ENCODE assay signal across 1 cellular context in the genomic region with DNA sequence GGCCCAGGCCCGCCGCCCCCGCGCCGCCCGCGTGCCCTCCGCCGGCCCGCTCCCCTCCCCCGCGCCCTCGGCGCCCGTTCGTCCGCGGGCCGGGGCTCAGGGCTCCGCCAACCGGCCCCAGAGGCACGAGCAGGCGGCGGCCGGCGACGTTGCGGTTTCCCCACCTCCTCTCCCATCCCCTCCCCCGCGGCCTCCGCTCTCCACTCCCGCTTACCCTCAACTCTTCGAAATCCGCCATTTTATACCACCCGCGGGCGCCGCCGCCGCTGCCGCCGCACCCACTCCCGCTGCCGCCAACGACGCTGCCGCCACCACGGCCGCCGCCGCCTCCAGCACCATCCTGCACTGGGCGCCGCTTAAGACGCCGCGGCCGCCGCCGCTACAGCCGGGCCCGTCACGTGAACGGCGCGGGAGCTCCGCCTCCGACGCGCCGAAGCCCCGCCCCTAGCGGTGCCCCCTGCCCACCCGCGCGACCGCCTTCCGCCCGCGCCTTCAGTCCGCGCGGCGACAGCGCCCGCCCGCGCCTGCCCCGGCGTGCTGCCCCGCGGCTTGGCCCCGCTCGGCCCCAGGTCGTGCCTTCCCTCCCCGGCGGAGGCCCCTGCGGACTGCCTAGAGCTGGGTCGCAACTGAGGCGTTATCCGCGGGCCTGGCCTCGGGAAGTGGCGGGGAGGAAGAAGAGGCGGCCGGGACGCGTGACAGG.
TF ChIP-seq lines count a peak whose summit lies in the region.

A gene with protein sequence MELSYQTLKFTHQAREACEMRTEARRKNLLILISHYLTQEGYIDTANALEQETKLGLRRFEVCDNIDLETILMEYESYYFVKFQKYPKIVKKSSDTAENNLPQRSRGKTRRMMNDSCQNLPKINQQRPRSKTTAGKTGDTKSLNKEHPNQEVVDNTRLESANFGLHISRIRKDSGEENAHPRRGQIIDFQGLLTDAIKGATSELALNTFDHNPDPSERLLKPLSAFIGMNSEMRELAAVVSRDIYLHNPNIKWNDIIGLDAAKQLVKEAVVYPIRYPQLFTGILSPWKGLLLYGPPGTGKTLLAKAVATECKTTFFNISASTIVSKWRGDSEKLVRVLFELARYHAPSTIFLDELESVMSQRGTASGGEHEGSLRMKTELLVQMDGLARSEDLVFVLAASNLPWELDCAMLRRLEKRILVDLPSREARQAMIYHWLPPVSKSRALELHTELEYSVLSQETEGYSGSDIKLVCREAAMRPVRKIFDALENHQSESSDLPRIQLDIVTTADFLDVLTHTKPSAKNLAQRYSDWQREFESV (plus strand): TSS at position 495 of the 700 bp plus-strand sequence. CDS start 29,271 bp downstream, outside the sequence.
A gene with protein sequence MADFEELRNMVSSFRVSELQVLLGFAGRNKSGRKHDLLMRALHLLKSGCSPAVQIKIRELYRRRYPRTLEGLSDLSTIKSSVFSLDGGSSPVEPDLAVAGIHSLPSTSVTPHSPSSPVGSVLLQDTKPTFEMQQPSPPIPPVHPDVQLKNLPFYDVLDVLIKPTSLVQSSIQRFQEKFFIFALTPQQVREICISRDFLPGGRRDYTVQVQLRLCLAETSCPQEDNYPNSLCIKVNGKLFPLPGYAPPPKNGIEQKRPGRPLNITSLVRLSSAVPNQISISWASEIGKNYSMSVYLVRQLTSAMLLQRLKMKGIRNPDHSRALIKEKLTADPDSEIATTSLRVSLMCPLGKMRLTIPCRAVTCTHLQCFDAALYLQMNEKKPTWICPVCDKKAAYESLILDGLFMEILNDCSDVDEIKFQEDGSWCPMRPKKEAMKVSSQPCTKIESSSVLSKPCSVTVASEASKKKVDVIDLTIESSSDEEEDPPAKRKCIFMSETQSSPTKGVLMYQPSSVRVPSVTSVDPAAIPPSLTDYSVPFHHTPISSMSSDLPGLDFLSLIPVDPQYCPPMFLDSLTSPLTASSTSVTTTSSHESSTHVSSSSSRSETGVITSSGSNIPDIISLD (minus strand): TSS at position 400 of the 700 bp plus-strand sequence. CDS start 162 bp downstream, at position 238.

TF ChIP-seq in HepG2, 621 proteins besides CTCF, POLR2A, EP300 and RAD21 (continues in another document):
- TF ChIP-seq NFIC (IDR thresholded peaks at IDR 0.05; ENCODE audit: low read length) (no peak), ZFP36 (IDR thresholded peaks at IDR 0.05; ENCODE audit: borderline replicate concordance, low read depth, low read length, partially characterized antibody) (no peak), ETV5 (CRISPR knock-in tag; IDR thresholded peaks at IDR 0.05; ENCODE audit: borderline replicate concordance) (no peak), ZNF644 (CRISPR knock-in tag; IDR thresholded peaks at IDR 0.05; ENCODE audit: low read depth) (no peak), MXI1 (IDR thresholded peaks at IDR 0.05; ENCODE audit: borderline replicate concordance, low read depth, low read length) (0 out of 3 replicates have a peak, but pooled peaks have one; percentile 40), ZNF891 (CRISPR knock-in tag; IDR thresholded peaks at IDR 0.05) (no peak; the same call in 1 of the 2 replicates), ARNT2 (CRISPR knock-in tag; IDR thresholded peaks at IDR 0.05; ENCODE audit: low read depth) (peak; percentile 93), NFKB2 (CRISPR knock-in tag; IDR thresholded peaks at IDR 0.05; ENCODE audit: borderline replicate concordance) (no peak), HDAC1 (CRISPR knock-in tag; IDR thresholded peaks at IDR 0.05) (0 out of 2 replicates have a peak, but pooled peaks have one; percentile 24), ZNF839 (CRISPR knock-in tag; IDR thresholded peaks at IDR 0.05; ENCODE audit: borderline replicate concordance) (no peak), SP4 (CRISPR knock-in tag; IDR thresholded peaks at IDR 0.05) (peak; percentile 75; the same call in 1 of the 2 replicates), ZNF124 (CRISPR knock-in tag; IDR thresholded peaks at IDR 0.05) (no peak), CBX2 (IDR thresholded peaks at IDR 0.05; ENCODE audit: low read depth, low read length) (no peak), CBX2 (CRISPR knock-in tag; IDR thresholded peaks at IDR 0.05; ENCODE audit: low read depth) (peak; percentile 77; the same call in 1 of the 2 replicates), NR2F6 (IDR thresholded peaks at IDR 0.05) (no peak), NR2F6 (CRISPR knock-in tag; IDR thresholded peaks at IDR 0.05) (no peak), ZNF777 (CRISPR knock-in tag; IDR thresholded peaks at IDR 0.05) (peak; percentile 40; the same call in 1 of the 2 replicates), POLR2AphosphoS5 (IDR thresholded peaks at IDR 0.05; ENCODE audit: low read depth, low read length) (0 out of 2 replicates have a peak, but pooled peaks have one; percentile 56), ZMYM3 (CRISPR knock-in tag; IDR thresholded peaks at IDR 0.05) (no peak), KMT2A (CRISPR knock-in tag; IDR thresholded peaks at IDR 0.05) (no peak), NFYC (CRISPR knock-in tag; IDR thresholded peaks at IDR 0.05) (no peak), JARID2 (CRISPR knock-in tag; IDR thresholded peaks at IDR 0.05; ENCODE audit: insufficient replicate concordance) (no peak), KLF13 (CRISPR knock-in tag; IDR thresholded peaks at IDR 0.05) (no peak), CCDC6 (CRISPR knock-in tag; IDR thresholded peaks at IDR 0.05) (peak; percentile 74; the same call in 1 of the 2 replicates), ESRRA (CRISPR knock-in tag; IDR thresholded peaks at IDR 0.05; ENCODE audit: low read depth) (peak; percentile 80), ZNF598 (CRISPR knock-in tag; IDR thresholded peaks at IDR 0.05; ENCODE audit: borderline replicate concordance) (no peak), KMT2B (CRISPR knock-in tag; IDR thresholded peaks at IDR 0.05) (0 out of 2 replicates have a peak, but pooled peaks have one; percentile 28), SRF (IDR thresholded peaks at IDR 0.05; ENCODE audit: low read depth, low read length) (no peak), BHLHE40 (IDR thresholded peaks at IDR 0.05; ENCODE audit: low read length) (peak; percentile 88), HOXA3 (CRISPR knock-in tag; IDR thresholded peaks at IDR 0.05) (peak; percentile 69; the same call in 1 of the 2 replicates), DNMT1 (CRISPR knock-in tag; IDR thresholded peaks at IDR 0.05) (no peak), HNRNPK (IDR thresholded peaks at IDR 0.05; ENCODE audit: low read depth, low read length, poor library complexity, severe bottlenecking) (peak; percentile 81), ZNF660 (CRISPR knock-in tag; IDR thresholded peaks at IDR 0.05; ENCODE audit: borderline replicate concordance, low read depth) (no peak), CHD2 (IDR thresholded peaks at IDR 0.05; ENCODE audit: low read depth, low read length) (no peak)
- TF ChIP-seq, protein P1, sequence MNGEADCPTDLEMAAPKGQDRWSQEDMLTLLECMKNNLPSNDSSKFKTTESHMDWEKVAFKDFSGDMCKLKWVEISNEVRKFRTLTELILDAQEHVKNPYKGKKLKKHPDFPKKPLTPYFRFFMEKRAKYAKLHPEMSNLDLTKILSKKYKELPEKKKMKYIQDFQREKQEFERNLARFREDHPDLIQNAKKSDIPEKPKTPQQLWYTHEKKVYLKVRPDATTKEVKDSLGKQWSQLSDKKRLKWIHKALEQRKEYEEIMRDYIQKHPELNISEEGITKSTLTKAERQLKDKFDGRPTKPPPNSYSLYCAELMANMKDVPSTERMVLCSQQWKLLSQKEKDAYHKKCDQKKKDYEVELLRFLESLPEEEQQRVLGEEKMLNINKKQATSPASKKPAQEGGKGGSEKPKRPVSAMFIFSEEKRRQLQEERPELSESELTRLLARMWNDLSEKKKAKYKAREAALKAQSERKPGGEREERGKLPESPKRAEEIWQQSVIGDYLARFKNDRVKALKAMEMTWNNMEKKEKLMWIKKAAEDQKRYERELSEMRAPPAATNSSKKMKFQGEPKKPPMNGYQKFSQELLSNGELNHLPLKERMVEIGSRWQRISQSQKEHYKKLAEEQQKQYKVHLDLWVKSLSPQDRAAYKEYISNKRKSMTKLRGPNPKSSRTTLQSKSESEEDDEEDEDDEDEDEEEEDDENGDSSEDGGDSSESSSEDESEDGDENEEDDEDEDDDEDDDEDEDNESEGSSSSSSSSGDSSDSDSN (CRISPR knock-in tag; IDR thresholded peaks at IDR 0.05): peak; percentile 77; the same call in 1 of the 2 replicates
- TF ChIP-seq, protein P2, sequence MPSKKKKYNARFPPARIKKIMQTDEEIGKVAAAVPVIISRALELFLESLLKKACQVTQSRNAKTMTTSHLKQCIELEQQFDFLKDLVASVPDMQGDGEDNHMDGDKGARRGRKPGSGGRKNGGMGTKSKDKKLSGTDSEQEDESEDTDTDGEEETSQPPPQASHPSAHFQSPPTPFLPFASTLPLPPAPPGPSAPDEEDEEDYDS (CRISPR knock-in tag; IDR thresholded peaks at IDR 0.05): peak; percentile 42; the same call in 1 of the 2 replicates
- TF ChIP-seq, protein P3, sequence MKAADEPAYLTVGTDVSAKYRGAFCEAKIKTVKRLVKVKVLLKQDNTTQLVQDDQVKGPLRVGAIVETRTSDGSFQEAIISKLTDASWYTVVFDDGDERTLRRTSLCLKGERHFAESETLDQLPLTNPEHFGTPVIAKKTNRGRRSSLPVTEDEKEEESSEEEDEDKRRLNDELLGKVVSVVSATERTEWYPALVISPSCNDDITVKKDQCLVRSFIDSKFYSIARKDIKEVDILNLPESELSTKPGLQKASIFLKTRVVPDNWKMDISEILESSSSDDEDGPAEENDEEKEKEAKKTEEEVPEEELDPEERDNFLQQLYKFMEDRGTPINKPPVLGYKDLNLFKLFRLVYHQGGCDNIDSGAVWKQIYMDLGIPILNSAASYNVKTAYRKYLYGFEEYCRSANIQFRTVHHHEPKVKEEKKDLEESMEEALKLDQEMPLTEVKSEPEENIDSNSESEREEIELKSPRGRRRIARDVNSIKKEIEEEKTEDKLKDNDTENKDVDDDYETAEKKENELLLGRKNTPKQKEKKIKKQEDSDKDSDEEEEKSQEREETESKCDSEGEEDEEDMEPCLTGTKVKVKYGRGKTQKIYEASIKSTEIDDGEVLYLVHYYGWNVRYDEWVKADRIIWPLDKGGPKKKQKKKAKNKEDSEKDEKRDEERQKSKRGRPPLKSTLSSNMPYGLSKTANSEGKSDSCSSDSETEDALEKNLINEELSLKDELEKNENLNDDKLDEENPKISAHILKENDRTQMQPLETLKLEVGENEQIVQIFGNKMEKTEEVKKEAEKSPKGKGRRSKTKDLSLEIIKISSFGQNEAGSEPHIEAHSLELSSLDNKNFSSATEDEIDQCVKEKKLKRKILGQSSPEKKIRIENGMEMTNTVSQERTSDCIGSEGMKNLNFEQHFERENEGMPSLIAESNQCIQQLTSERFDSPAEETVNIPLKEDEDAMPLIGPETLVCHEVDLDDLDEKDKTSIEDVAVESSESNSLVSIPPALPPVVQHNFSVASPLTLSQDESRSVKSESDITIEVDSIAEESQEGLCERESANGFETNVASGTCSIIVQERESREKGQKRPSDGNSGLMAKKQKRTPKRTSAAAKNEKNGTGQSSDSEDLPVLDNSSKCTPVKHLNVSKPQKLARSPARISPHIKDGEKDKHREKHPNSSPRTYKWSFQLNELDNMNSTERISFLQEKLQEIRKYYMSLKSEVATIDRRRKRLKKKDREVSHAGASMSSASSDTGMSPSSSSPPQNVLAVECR (CRISPR knock-in tag; IDR thresholded peaks at IDR 0.05; ENCODE audit: borderline replicate concordance): peak; percentile 42; the same call in 1 of the 2 replicates
- TF ChIP-seq, protein P4, sequence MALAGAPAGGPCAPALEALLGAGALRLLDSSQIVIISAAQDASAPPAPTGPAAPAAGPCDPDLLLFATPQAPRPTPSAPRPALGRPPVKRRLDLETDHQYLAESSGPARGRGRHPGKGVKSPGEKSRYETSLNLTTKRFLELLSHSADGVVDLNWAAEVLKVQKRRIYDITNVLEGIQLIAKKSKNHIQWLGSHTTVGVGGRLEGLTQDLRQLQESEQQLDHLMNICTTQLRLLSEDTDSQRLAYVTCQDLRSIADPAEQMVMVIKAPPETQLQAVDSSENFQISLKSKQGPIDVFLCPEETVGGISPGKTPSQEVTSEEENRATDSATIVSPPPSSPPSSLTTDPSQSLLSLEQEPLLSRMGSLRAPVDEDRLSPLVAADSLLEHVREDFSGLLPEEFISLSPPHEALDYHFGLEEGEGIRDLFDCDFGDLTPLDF (CRISPR knock-in tag; IDR thresholded peaks at IDR 0.05): 0 out of 2 replicates have a peak, but pooled peaks have one; percentile 36
- TF ChIP-seq, protein P5, sequence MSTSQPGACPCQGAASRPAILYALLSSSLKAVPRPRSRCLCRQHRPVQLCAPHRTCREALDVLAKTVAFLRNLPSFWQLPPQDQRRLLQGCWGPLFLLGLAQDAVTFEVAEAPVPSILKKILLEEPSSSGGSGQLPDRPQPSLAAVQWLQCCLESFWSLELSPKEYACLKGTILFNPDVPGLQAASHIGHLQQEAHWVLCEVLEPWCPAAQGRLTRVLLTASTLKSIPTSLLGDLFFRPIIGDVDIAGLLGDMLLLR (CRISPR knock-in tag; IDR thresholded peaks at IDR 0.05): no peak
- TF ChIP-seq, protein P6, sequence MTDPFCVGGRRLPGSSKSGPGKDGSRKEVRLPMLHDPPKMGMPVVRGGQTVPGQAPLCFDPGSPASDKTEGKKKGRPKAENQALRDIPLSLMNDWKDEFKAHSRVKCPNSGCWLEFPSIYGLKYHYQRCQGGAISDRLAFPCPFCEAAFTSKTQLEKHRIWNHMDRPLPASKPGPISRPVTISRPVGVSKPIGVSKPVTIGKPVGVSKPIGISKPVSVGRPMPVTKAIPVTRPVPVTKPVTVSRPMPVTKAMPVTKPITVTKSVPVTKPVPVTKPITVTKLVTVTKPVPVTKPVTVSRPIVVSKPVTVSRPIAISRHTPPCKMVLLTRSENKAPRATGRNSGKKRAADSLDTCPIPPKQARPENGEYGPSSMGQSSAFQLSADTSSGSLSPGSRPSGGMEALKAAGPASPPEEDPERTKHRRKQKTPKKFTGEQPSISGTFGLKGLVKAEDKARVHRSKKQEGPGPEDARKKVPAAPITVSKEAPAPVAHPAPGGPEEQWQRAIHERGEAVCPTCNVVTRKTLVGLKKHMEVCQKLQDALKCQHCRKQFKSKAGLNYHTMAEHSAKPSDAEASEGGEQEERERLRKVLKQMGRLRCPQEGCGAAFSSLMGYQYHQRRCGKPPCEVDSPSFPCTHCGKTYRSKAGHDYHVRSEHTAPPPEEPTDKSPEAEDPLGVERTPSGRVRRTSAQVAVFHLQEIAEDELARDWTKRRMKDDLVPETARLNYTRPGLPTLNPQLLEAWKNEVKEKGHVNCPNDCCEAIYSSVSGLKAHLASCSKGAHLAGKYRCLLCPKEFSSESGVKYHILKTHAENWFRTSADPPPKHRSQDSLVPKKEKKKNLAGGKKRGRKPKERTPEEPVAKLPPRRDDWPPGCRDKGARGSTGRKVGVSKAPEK (CRISPR knock-in tag; IDR thresholded peaks at IDR 0.05; ENCODE audit: borderline replicate concordance): no peak
- TF ChIP-seq, protein P7, sequence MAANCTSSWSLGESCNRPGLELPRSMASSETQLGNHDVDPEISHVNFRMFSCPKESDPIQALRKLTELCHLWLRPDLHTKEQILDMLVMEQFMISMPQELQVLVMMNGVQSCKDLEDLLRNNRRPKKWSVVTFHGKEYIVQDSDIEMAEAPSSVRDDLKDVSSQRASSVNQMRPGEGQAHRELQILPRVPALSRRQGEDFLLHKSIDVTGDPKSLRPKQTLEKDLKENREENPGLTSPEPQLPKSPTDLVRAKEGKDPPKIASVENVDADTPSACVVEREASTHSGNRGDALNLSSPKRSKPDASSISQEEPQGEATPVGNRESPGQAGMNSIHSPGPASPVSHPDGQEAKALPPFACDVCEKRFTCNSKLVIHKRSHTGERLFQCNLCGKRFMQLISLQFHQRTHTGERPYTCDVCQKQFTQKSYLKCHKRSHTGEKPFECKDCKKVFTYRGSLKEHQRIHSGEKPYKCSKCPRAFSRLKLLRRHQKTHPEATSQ (CRISPR knock-in tag; IDR thresholded peaks at IDR 0.05; ENCODE audit: borderline replicate concordance): no peak
- TF ChIP-seq, protein P8, sequence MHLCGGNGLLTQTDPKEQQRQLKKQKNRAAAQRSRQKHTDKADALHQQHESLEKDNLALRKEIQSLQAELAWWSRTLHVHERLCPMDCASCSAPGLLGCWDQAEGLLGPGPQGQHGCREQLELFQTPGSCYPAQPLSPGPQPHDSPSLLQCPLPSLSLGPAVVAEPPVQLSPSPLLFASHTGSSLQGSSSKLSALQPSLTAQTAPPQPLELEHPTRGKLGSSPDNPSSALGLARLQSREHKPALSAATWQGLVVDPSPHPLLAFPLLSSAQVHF (CRISPR knock-in tag; IDR thresholded peaks at IDR 0.05): no peak
